Comparison of ENCODE assay signal across 16 cellular contexts in the genomic region with DNA sequence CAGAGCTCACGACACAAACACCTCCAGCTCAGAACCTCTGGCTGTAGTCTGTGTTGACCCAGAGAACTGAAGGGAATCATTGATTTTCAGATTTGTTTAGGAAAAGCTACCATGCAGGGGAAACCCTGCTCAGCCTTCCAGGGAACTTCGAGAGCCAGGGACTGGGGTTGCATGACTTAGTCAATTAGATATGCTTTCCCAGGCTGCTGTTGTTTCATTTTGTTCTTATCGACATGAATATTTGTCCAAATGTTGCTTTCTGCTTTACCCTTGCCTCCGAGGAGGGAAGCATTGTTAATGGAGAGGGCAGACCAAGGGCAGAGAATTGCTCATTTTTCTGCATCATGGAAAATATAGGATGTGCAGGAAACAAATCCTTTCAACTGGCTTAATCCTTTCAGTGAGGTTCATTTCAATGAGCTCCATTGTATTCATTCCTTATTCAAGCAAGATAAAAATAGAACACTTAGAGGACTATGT.
DNase-seq lines count a peak whose midpoint lies in the region; ATAC-seq and TF ChIP-seq lines count a peak whose summit lies in the region.
"Had no signal": no experiment of that assay in that cellular context is flagged by ENCODE, and none has a peak within 500 bp of the region (broad histone marks: within the 10 kb centered on the region; RNA-seq: fewer than 3 reads in every experiment).

No MANE protein-coding gene starts in this region.

- peak overlapping the region; percentile 4 for H2AFZ ChIP-seq in smooth muscle cell (ENCODE audit: low read depth)

- no peaks in the 10 kb centered on the region for H3K79me2 ChIP-seq in smooth muscle cell (ENCODE audit: low read depth)

- peak; percentile 5 for ATAC-seq in left lung
- ATAC-seq in sciatic nerve = no peak
- ATAC-seq in GM19328 (IDR thresholded peaks at IDR 0.05; ENCODE audit: unreplicated experiment) = no peak
- ATAC-seq: activated T-cell treated with anti-CD3 and anti-CD28 coated beads, Interleukin-2, amount 50 U/mL, for 72 hours had no signal

- H3K4me1 ChIP-seq in left lung (no peaks in the 10 kb centered on the region), smooth muscle cell (ENCODE audit: low read depth) (peaks cover 18% of the 10 kb centered on the region)
- H3K4me1 ChIP-seq: breast epithelium had no signal

- H3K36me3 ChIP-seq in left lung (no peaks in the 10 kb centered on the region), smooth muscle cell (ENCODE audit: low read depth) (no peaks in the 10 kb centered on the region)
- H3K36me3 ChIP-seq: breast epithelium had no signal

- H3K27me3 ChIP-seq in left lung = no peaks in the 10 kb centered on the region
- H3K27me3 ChIP-seq in smooth muscle cell (ENCODE audit: low read depth) = no peaks in the 10 kb centered on the region
- H3K27me3 ChIP-seq: breast epithelium had no signal

- no peak overlapping the region for H3K9ac ChIP-seq in smooth muscle cell (ENCODE audit: low read depth)

- peak overlapping the region; percentile 48 to 81 for H3K27ac ChIP-seq in left lung
- H3K27ac ChIP-seq in smooth muscle cell (ENCODE audit: low read depth) = no peak overlapping the region

- DNase-seq in NCI-H1092 treated with DMSO at 0.1 percent for 48 hours (lab: John Stamatoyannopoulos, UW) = peak; percentile 76
- DNase-seq in left lung = no peak
- DNase-seq in smooth muscle cell (lab: John Stamatoyannopoulos, UW; ENCODE audit: unreplicated experiment) = no peak
- DNase-seq in sciatic nerve (ENCODE audit: low spot score) = no peak
- no peak for DNase-seq in cerebellar nuclear complex (lab: John Stamatoyannopoulos, UW)
- DNase-seq: activated B cell treated with CpG ODN at 0.5 μM for 24 hours; activated T-cell treated with anti-CD3 and anti-CD28 coated beads, Interleukin-2, amount 50 U/mL, for 72 hours; Calu3; KG1; NCI-H446 treated with DMSO at 0.1 percent for 48 hours; nephron progenitor cell; stimulated activated CD4-positive, alpha-beta T cell treated with anti-CD3 and anti-CD28 coated beads, Interleukin-2, amount 100 ng/mL, for 48 hours; stimulated activated naive CD4-positive, alpha-beta T cell treated with Interleukin-2 at 50 U/mL for 16 hours had no signal

- no peaks in the 10 kb centered on the region for H3F3A ChIP-seq in smooth muscle cell (ENCODE audit: low read depth)

- no peaks in the 10 kb centered on the region for H4K20me1 ChIP-seq in smooth muscle cell (ENCODE audit: low read depth)

- no peak for TF ChIP-seq CTCF in WI38 (IDR thresholded peaks at IDR 0.05; ENCODE audit: low read depth, low read length)
- TF ChIP-seq CTCF in left lung (IDR thresholded peaks at IDR 0.05) = no peak
- no peak for TF ChIP-seq CTCF in smooth muscle cell (IDR thresholded peaks at IDR 0.05; ENCODE audit: borderline replicate concordance, insufficient read depth, poor library complexity, severe bottlenecking)

- H3K9me3 ChIP-seq in left lung = no peaks in the 10 kb centered on the region
- H3K9me3 ChIP-seq in smooth muscle cell (replicated peaks; ENCODE audit: low read depth) = no peaks in the 10 kb centered on the region
- H3K9me3 ChIP-seq: breast epithelium had no signal

- 73% methylated on average over 4 of the region's 4 CpGs for WGBS in smooth muscle cell (ENCODE audit: low lambda C conversion rate)

- H3K4me3 ChIP-seq in WI38 (ENCODE audit: low read depth, low read length) (peak overlapping the region; percentile 21; the same call in 1 of the 2 replicates), left lung (no peak overlapping the region), smooth muscle cell (no peak overlapping the region)
- H3K4me3 ChIP-seq: breast epithelium had no signal

- intact Hi-C loops in left lung (cut with DNase I) = no loop called here
- intact Hi-C loops in sciatic nerve (cut with DNase I) = no loop called here

- H3K4me2 ChIP-seq in smooth muscle cell = peak overlapping the region; percentile 18
